ENCODE assay signal across 16 cellular contexts in genomic region chr15:100222349-100222715, GRCh38.
DNase-seq lines count a peak whose midpoint lies in the region; ATAC-seq and TF ChIP-seq lines count a peak whose summit lies in the region.
"Had no signal": no experiment of that assay in that cellular context is flagged by ENCODE, and none has a peak within 500 bp of the region (broad histone marks: within the 10 kb centered on the region; RNA-seq: fewer than 3 reads in every experiment).

No MANE protein-coding gene starts in this region.

- H3K79me2 ChIP-seq in smooth muscle cell (ENCODE audit: low read depth), result no peaks in the 10 kb centered on the region

- no peak for TF ChIP-seq CTCF in RWPE2 (IDR thresholded peaks at IDR 0.05; ENCODE audit: poor library complexity, severe bottlenecking)
- no peak for TF ChIP-seq CTCF in foreskin keratinocyte (conservative IDR thresholded peaks at IDR 0.05)
- TF ChIP-seq CTCF in upper lobe of right lung (IDR thresholded peaks at IDR 0.05), result no peak
- no peak for TF ChIP-seq CTCF in smooth muscle cell (IDR thresholded peaks at IDR 0.05; ENCODE audit: borderline replicate concordance, insufficient read depth, poor library complexity, severe bottlenecking)

- H3K9ac ChIP-seq in smooth muscle cell (ENCODE audit: low read depth), result no peak overlapping the region
- H3K9ac ChIP-seq: GM23248 had no signal

- H3K27me3 ChIP-seq in RWPE2 (ENCODE audit: insufficient read depth, poor library complexity, severe bottlenecking) (no peaks in the 10 kb centered on the region), foreskin keratinocyte (peaks cover 18% of the 10 kb centered on the region), upper lobe of right lung (no peaks in the 10 kb centered on the region), smooth muscle cell (ENCODE audit: low read depth) (no peaks in the 10 kb centered on the region)

- ATAC-seq in RWPE2 (ENCODE audit: low read depth) (no peak), foreskin keratinocyte (peak; percentile 39), upper lobe of right lung (peak; percentile 12), HG02623 (IDR thresholded peaks at IDR 0.05; ENCODE audit: unreplicated experiment) (no peak), HG02970 (IDR thresholded peaks at IDR 0.05; ENCODE audit: low FRiP score, unreplicated experiment) (no peak)
- ATAC-seq: HCT116 had no signal

- H3K4me1 ChIP-seq in RWPE2 (ENCODE audit: insufficient read depth, poor library complexity, severe bottlenecking), result no peaks in the 10 kb centered on the region
- H3K4me1 ChIP-seq in foreskin keratinocyte, result peaks cover 4% of the 10 kb centered on the region
- H3K4me1 ChIP-seq in upper lobe of right lung, result no peaks in the 10 kb centered on the region
- H3K4me1 ChIP-seq in smooth muscle cell (ENCODE audit: low read depth), result no peaks in the 10 kb centered on the region
- H3K4me1 ChIP-seq: Caco-2 had no signal

- H3K36me3 ChIP-seq in RWPE2 (ENCODE audit: low read depth), result no peaks in the 10 kb centered on the region
- no peaks in the 10 kb centered on the region for H3K36me3 ChIP-seq in upper lobe of right lung
- no peaks in the 10 kb centered on the region for H3K36me3 ChIP-seq in smooth muscle cell (ENCODE audit: low read depth)

- no peak overlapping the region for H3K4me2 ChIP-seq in smooth muscle cell

- intact Hi-C loops in upper lobe of right lung (cut with DNase I), result no loop called here

- peaks cover 3% of the 10 kb centered on the region for H3F3A ChIP-seq in smooth muscle cell (ENCODE audit: low read depth)

- in situ Hi-C loops in KBM-7 (cut with MboI; ENCODE audit: low pct_unique_long_range_greater_than_20kb, low sequenced_read_pairs), result no loop called here

- H3K4me3 ChIP-seq in RWPE2 (ENCODE audit: severe bottlenecking), result no peak overlapping the region
- H3K4me3 ChIP-seq in upper lobe of right lung, result no peak overlapping the region
- H3K4me3 ChIP-seq in smooth muscle cell, result no peak overlapping the region
- H3K4me3 ChIP-seq: GM23248 had no signal

- H3K27ac ChIP-seq in RWPE2 (ENCODE audit: poor library complexity, severe bottlenecking) (no peak overlapping the region), foreskin keratinocyte (no peak overlapping the region), upper lobe of right lung (no peak overlapping the region), smooth muscle cell (ENCODE audit: low read depth) (no peak overlapping the region)
- H3K27ac ChIP-seq: GM23248 had no signal

- no peak overlapping the region for H2AFZ ChIP-seq in smooth muscle cell (ENCODE audit: low read depth)
- H2AFZ ChIP-seq: GM23248 had no signal

- DNase-seq in RWPE2 (ENCODE audit: low spot score) (peak; percentile 41), foreskin keratinocyte (peak in 1 of 2 donors; percentile 15), pons (ENCODE audit: low spot score) (peak; percentile 15), upper lobe of right lung (no peak), KBM-7 (no peak), smooth muscle cell (lab: John Stamatoyannopoulos, UW; ENCODE audit: unreplicated experiment) (no peak)
- DNase-seq: C1 segment of cervical spinal cord; Caco-2; CD4-positive, alpha-beta memory T cell; DMS153; DND-41; GM23248; H7 had no signal

- WGBS in smooth muscle cell (ENCODE audit: low lambda C conversion rate), result 79% methylated on average over 8 of the region's 8 CpGs

- H3K9me3 ChIP-seq in RWPE2 (ENCODE audit: severe bottlenecking), result no peaks in the 10 kb centered on the region
- H3K9me3 ChIP-seq in upper lobe of right lung, result no peaks in the 10 kb centered on the region
- H3K9me3 ChIP-seq in smooth muscle cell (replicated peaks; ENCODE audit: low read depth), result no peaks in the 10 kb centered on the region
- H3K9me3 ChIP-seq: Caco-2 had no signal

- no peaks in the 10 kb centered on the region for H4K20me1 ChIP-seq in smooth muscle cell (ENCODE audit: low read depth)

Comparison
In these comparisons a context has a peak if more than half of its experiments do, and no peak if none do; other contexts are left out.
1. ATAC-seq: peak in foreskin keratinocyte (single experiment) and upper lobe of right lung (single experiment); none in RWPE2 (single experiment), HG02623 (single experiment) and HG02970 (single experiment).
2. DNase-seq: peak in RWPE2 (single experiment) and pons (single experiment); none in upper lobe of right lung (single experiment), KBM-7 (single experiment) and smooth muscle cell (single experiment).